22 cellular contexts compared by ENCODE assay signal in the genomic region with DNA sequence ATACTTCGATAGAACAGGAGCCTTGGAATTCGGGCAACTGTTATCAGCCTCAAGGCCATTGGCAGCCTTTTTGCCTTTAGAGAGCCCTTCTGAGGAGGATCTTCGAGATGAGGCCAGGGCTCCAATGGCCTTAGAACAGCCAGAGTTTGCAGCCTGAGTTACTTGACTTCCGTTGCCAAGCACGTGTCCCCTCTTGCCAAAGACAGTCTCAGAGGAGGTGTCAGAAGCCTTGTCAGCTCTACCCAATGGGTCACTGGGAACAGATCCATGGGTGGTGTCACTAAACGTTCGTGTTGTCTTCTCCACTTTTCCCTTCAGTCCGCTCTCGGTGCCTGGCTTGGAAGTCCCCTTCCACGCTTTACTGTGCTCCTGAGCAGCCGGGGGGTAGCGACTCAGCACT.
"Had no signal": no experiment of that assay in that cellular context is flagged by ENCODE, and none has a peak within 500 bp of the region (broad histone marks: within the 10 kb centered on the region; RNA-seq: fewer than 3 reads in every experiment).

No MANE protein-coding gene starts in this region.

- H3K27me3 ChIP-seq: esophagus muscularis mucosa, foreskin keratinocyte, gastroesophageal sphincter, heart left ventricle, hepatocyte had no signal

- H3K9me3 ChIP-seq: esophagus muscularis mucosa, gastroesophageal sphincter, left ventricle myocardium inferior, lower lobe of right lung, mucosa of descending colon had no signal

- H3K4me1 ChIP-seq: gastroesophageal sphincter, left ventricle myocardium inferior, lower lobe of right lung had no signal

- H3K27ac Mint-ChIP-seq: dendritic cell treated with granulocyte-macrophage colony-stimulating factor and Interleukin-4, amounts not matched to agents 40 ng/mL and 50 ng/mL, for 4 days; immature natural killer cell; mesothelial cell of epicardium had no signal

- H3K27ac ChIP-seq: esophagus muscularis mucosa, foreskin keratinocyte, gastroesophageal sphincter, heart left ventricle, hepatocyte, left ventricle myocardium inferior, lower lobe of right lung had no signal

- H3K4me1 Mint-ChIP-seq: immature natural killer cell, mesothelial cell of epicardium, naive B cell had no signal

- H3K4me3 ChIP-seq: esophagus muscularis mucosa, gastroesophageal sphincter, heart left ventricle, hepatocyte, left ventricle myocardium inferior, lower lobe of right lung, mucosa of descending colon had no signal

- H3K9me3 Mint-ChIP-seq: dendritic cell treated with granulocyte-macrophage colony-stimulating factor and Interleukin-4, amounts not matched to agents 40 ng/mL and 50 ng/mL, for 4 days; effector memory CD8-positive, alpha-beta T cell; immature natural killer cell; naive B cell had no signal

- ATAC-seq: effector memory CD8-positive, alpha-beta T cell; foreskin keratinocyte; gastroesophageal sphincter; heart left ventricle; left colon; left lobe of liver; mucosa of descending colon had no signal

- DNase-seq: cortex of kidney; effector CD8-positive, alpha-beta T cell; effector memory CD8-positive, alpha-beta T cell; foreskin keratinocyte; heart left ventricle; hypothalamus; immature natural killer cell; islet precursor cell; kidney; kidney glomerular epithelial cell; left colon; left ventricle myocardium inferior; lower lobe of right lung; mesenchymal stem cell; mucosa of descending colon; naive B cell had no signal

- H3K27me3 Mint-ChIP-seq: dendritic cell treated with granulocyte-macrophage colony-stimulating factor and Interleukin-4, amounts not matched to agents 40 ng/mL and 50 ng/mL, for 4 days; effector memory CD8-positive, alpha-beta T cell; naive B cell had no signal

- H3K4me3 Mint-ChIP-seq: dendritic cell treated with granulocyte-macrophage colony-stimulating factor and Interleukin-4, amounts not matched to agents 40 ng/mL and 50 ng/mL, for 4 days; effector memory CD8-positive, alpha-beta T cell; immature natural killer cell; mesothelial cell of epicardium; naive B cell had no signal
